Comparison of ENCODE assay signal across 9 cellular contexts in genomic region chr2:224909885-224910517, GRCh38.
DNase-seq lines count a peak whose midpoint lies in the region; ATAC-seq lines count a peak whose summit lies in the region.
"Had no signal": no experiment of that assay in that cellular context is flagged by ENCODE, and none has a peak within 500 bp of the region (broad histone marks: within the 10 kb centered on the region; RNA-seq: fewer than 3 reads in every experiment).

No MANE protein-coding gene starts in this region.

- ATAC-seq in HG02759 (IDR thresholded peaks at IDR 0.05; ENCODE audit: unreplicated experiment) (peak; percentile 70), HG03045 (IDR thresholded peaks at IDR 0.05; ENCODE audit: unreplicated experiment) (no peak)

- peak overlapping the region; percentile 6 for H3K27ac ChIP-seq in cingulate gyrus (ENCODE audit: low read depth, low read length)
- H3K27ac ChIP-seq: PC-9 had no signal

- DNase-seq in GM04504 (ENCODE audit: low read depth): peak; percentile 65
- peak; percentile 89 for DNase-seq in NCI-H748 (lab: John Stamatoyannopoulos, UW; ENCODE audit: unreplicated experiment)
- peak; percentile 44 to 73 for DNase-seq in lung microvascular endothelial cell (ENCODE audit: low read depth in 2 of 2)
- peak; percentile 55 for DNase-seq in ureter (ENCODE audit: low spot score)
- no peak for DNase-seq in germinal center (ENCODE audit: low spot score)
